In genomic region chr11:49230534-49230933, GRCh38 we compare ENCODE assay signal across 5 cellular contexts. TPM values are rescaled to one million over a fixed set of nuclear protein-coding genes. Genes with fewer than 3 reads are reported as not detected.
"Had no signal": no experiment of that assay in that cellular context is flagged by ENCODE, and none has a peak within 500 bp of the region (broad histone marks: within the 10 kb centered on the region; RNA-seq: fewer than 3 reads in every experiment).

No MANE protein-coding gene starts in this region.

RNA-seq across cellular contexts. Expression of gene FOLH1, which starts 22.1 kb away (rescaled TPM):
- total RNA-seq: activated CD4-positive, alpha-beta T cell treated with anti-CD3 and anti-CD28 coated beads, Interleukin-2, amount 10 ng/mL, durations not matched to agents 7 days and 5 days; activated naive CD4-positive, alpha-beta T cell treated with anti-CD3 and anti-CD28 coated beads, Interleukin-2, amount 50 U/mL, for 72 hours; activated T-cell treated with anti-CD3 and anti-CD28 coated beads, Interleukin-2, amount 50 U/mL, for 72 hours; mesothelial cell of epicardium; T-helper 2 cell treated with Interferon-gamma antibody and Interleukin-4, amounts not matched to agents 100 ng/mL and 5 ng/mL, for 36 hours had no signal
